29 cellular contexts compared by ENCODE assay signal in genomic region chr4:107114059-107114458, GRCh38.
"Had no signal": no experiment of that assay in that cellular context is flagged by ENCODE, and none has a peak within 500 bp of the region (broad histone marks: within the 10 kb centered on the region; RNA-seq: fewer than 3 reads in every experiment).

No MANE protein-coding gene starts in this region.

- H3K4me3 ChIP-seq: stomach, suprapubic skin, testis, thoracic aorta, thyroid gland, tibial artery, tibial nerve, transverse colon, upper lobe of left lung, upper lobe of right lung, uterus, vagina had no signal

- FAIRE-seq: urothelium cell line had no signal

- H3K27ac ChIP-seq: stomach, suprapubic skin, testis, thoracic aorta, thyroid gland, tibial artery, tibial nerve, transverse colon, upper lobe of left lung, upper lobe of right lung, uterus, vagina had no signal

- H3K27me3 Mint-ChIP-seq: stimulated activated memory B cell treated with anti-CD40 and anti-IgM and Interleukin-4, amounts not matched to agents 10 μg/mL and 1 μg/mL and 100 μg/mL, for 72 hours; stimulated activated naive B cell treated with anti-CD40 and anti-IgM and Interleukin-4, amounts not matched to agents 10 μg/mL and 1 μg/mL and 100 μg/mL, for 72 hours; stimulated activated naive CD8-positive, alpha-beta T cell treated with anti-CD3 and anti-CD28 coated beads, Interleukin-15, amount 100 ng/mL, for 72 hours; stimulated activated naive CD8-positive, alpha-beta T cell treated with anti-CD3 and anti-CD28 coated beads, Interleukin-15, Interleukin-2, amounts not matched to agents 100 ng/mL and 50 ng/mL, for 24 hours had no signal

- H3K9me3 ChIP-seq: stomach, testis, thoracic aorta, thyroid gland, tibial artery, transverse colon, upper lobe of left lung, upper lobe of right lung, uterus, vagina had no signal

- H3K4me1 ChIP-seq: stomach, suprapubic skin, testis, thyroid gland, tibial artery, tibial nerve, transverse colon, upper lobe of left lung, upper lobe of right lung, uterus, vagina had no signal

- ATAC-seq: stimulated activated effector memory CD8-positive, alpha-beta T cell treated with anti-CD3 and anti-CD28 coated beads, Interleukin-12 subunit alpha, Interleukin-12 subunit beta, amount 100 ng/mL, for 72 hours; stimulated activated memory B cell treated with anti-CD40 and anti-IgM and Interleukin-4, amounts not matched to agents 10 μg/mL and 1 μg/mL and 100 μg/mL, for 72 hours; stimulated activated naive B cell treated with anti-CD40 and anti-IgM and Interleukin-4, amounts not matched to agents 10 μg/mL and 1 μg/mL and 100 μg/mL, for 72 hours; stimulated activated naive CD8-positive, alpha-beta T cell treated with anti-CD3 and anti-CD28 coated beads, Interleukin-15, amount 100 ng/mL, for 72 hours; stimulated activated naive CD8-positive, alpha-beta T cell treated with anti-CD3 and anti-CD28 coated beads, Interleukin-15, Interleukin-2, amounts not matched to agents 100 U/mL and 50 U/mL, for 24 hours; upper lobe of right lung had no signal

- H3K27me3 ChIP-seq: stomach, suprapubic skin, testis, thyroid gland, tibial artery, tibial nerve, transverse colon, upper lobe of left lung, upper lobe of right lung, uterus, vagina had no signal

- H3K4me3 Mint-ChIP-seq: stimulated activated effector memory CD8-positive, alpha-beta T cell treated with anti-CD3 and anti-CD28 coated beads, Interleukin-12 subunit alpha, Interleukin-12 subunit beta, amount 100 ng/mL, for 72 hours; stimulated activated memory B cell treated with anti-CD40 and anti-IgM and Interleukin-4, amounts not matched to agents 10 μg/mL and 1 μg/mL and 100 μg/mL, for 72 hours; stimulated activated naive B cell treated with anti-CD40 and anti-IgM and Interleukin-4, amounts not matched to agents 10 μg/mL and 1 μg/mL and 100 μg/mL, for 72 hours; stimulated activated naive CD8-positive, alpha-beta T cell treated with anti-CD3 and anti-CD28 coated beads, Interleukin-15, amount 100 ng/mL, for 72 hours; stimulated activated naive CD8-positive, alpha-beta T cell treated with anti-CD3 and anti-CD28 coated beads, Interleukin-15, Interleukin-2, amounts not matched to agents 100 ng/mL and 50 ng/mL, for 24 hours; type B pancreatic cell had no signal

- H3K27ac Mint-ChIP-seq: stimulated activated effector memory CD8-positive, alpha-beta T cell treated with anti-CD3 and anti-CD28 coated beads, Interleukin-12 subunit alpha, Interleukin-12 subunit beta, amount 100 ng/mL, for 72 hours; stimulated activated memory B cell treated with anti-CD40 and anti-IgM and Interleukin-4, amounts not matched to agents 10 μg/mL and 1 μg/mL and 100 μg/mL, for 72 hours; stimulated activated naive B cell treated with anti-CD40 and anti-IgM and Interleukin-4, amounts not matched to agents 10 μg/mL and 1 μg/mL and 100 μg/mL, for 72 hours; stimulated activated naive CD8-positive, alpha-beta T cell treated with anti-CD3 and anti-CD28 coated beads, Interleukin-15, amount 100 ng/mL, for 72 hours; stimulated activated naive CD8-positive, alpha-beta T cell treated with anti-CD3 and anti-CD28 coated beads, Interleukin-15, Interleukin-2, amounts not matched to agents 100 ng/mL and 50 ng/mL, for 24 hours; type B pancreatic cell had no signal

- DNase-seq: stimulated activated CD4-positive, alpha-beta T cell treated with anti-CD3 and anti-CD28 coated beads, Interleukin-2, amount 100 ng/mL, for 48 hours; stimulated activated CD4-positive, alpha-beta T cell treated with anti-CD3 and anti-CD28 coated beads, Interleukin-4, amount 100 ng/mL, for 1 hour; stimulated activated CD4-positive, alpha-beta T cell treated with anti-CD3 and anti-CD28 coated beads, Interleukin-4, amount 100 ng/mL, for 24 hours; stimulated activated CD4-positive, alpha-beta T cell treated with anti-CD3 and anti-CD28 coated beads, Interleukin-4, amount 100 ng/mL, for 4 hours; stimulated activated CD8-positive, alpha-beta memory T cell treated with anti-CD3 and anti-CD28 coated beads, Interleukin-4, amount 100 ng/mL, for 48 hours; stimulated activated naive B cell treated with anti-CD40 and anti-IgM and Interleukin-4, amounts not matched to agents 10 μg/mL and 1 μg/mL and 100 μg/mL, for 72 hours; stimulated activated naive CD4-positive, alpha-beta T cell; stimulated activated naive CD4-positive, alpha-beta T cell treated with Interleukin-2 at 50 U/mL for 16 hours; stimulated activated naive CD8-positive, alpha-beta T cell treated with anti-CD3 and anti-CD28 coated beads, Interleukin-15, amount 100 ng/mL, for 72 hours; stimulated activated naive CD8-positive, alpha-beta T cell treated with anti-CD3 and anti-CD28 coated beads, Interleukin-15, Interleukin-2, amounts not matched to agents 100 U/mL and 50 U/mL, for 24 hours; stomach; substantia nigra; testis; thyroid gland; tibial artery; transverse colon; trophoblast cell; upper lobe of left lung; upper lobe of right lung; uterus had no signal

- H3K4me1 Mint-ChIP-seq: stimulated activated effector memory CD8-positive, alpha-beta T cell treated with anti-CD3 and anti-CD28 coated beads, Interleukin-12 subunit alpha, Interleukin-12 subunit beta, amount 100 ng/mL, for 72 hours; stimulated activated memory B cell treated with anti-CD40 and anti-IgM and Interleukin-4, amounts not matched to agents 10 μg/mL and 1 μg/mL and 100 μg/mL, for 72 hours; stimulated activated naive B cell treated with anti-CD40 and anti-IgM and Interleukin-4, amounts not matched to agents 10 μg/mL and 1 μg/mL and 100 μg/mL, for 72 hours; stimulated activated naive CD8-positive, alpha-beta T cell treated with anti-CD3 and anti-CD28 coated beads, Interleukin-15, amount 100 ng/mL, for 72 hours had no signal

- H3K9me3 Mint-ChIP-seq: stimulated activated effector memory CD8-positive, alpha-beta T cell treated with anti-CD3 and anti-CD28 coated beads, Interleukin-12 subunit alpha, Interleukin-12 subunit beta, amount 100 ng/mL, for 72 hours; stimulated activated naive CD8-positive, alpha-beta T cell treated with anti-CD3 and anti-CD28 coated beads, Interleukin-15, amount 100 ng/mL, for 72 hours; stimulated activated naive CD8-positive, alpha-beta T cell treated with anti-CD3 and anti-CD28 coated beads, Interleukin-15, Interleukin-2, amounts not matched to agents 100 ng/mL and 50 ng/mL, for 24 hours; type B pancreatic cell had no signal

- H3K36me3 ChIP-seq: stomach, suprapubic skin, thoracic aorta, thyroid gland, tibial artery, tibial nerve, transverse colon, upper lobe of left lung, upper lobe of right lung, uterus, vagina had no signal

- H3K36me3 Mint-ChIP-seq: stimulated activated effector memory CD8-positive, alpha-beta T cell treated with anti-CD3 and anti-CD28 coated beads, Interleukin-12 subunit alpha, Interleukin-12 subunit beta, amount 100 ng/mL, for 72 hours; stimulated activated memory B cell treated with anti-CD40 and anti-IgM and Interleukin-4, amounts not matched to agents 10 μg/mL and 1 μg/mL and 100 μg/mL, for 72 hours; stimulated activated naive B cell treated with anti-CD40 and anti-IgM and Interleukin-4, amounts not matched to agents 10 μg/mL and 1 μg/mL and 100 μg/mL, for 72 hours had no signal
